In genomic region chr10:78870458-78870857, GRCh38 we compare ENCODE assay signal across 25 cellular contexts.
"Had no signal": no experiment of that assay in that cellular context is flagged by ENCODE, and none has a peak within 500 bp of the region (broad histone marks: within the 10 kb centered on the region; RNA-seq: fewer than 3 reads in every experiment).

No MANE protein-coding gene starts in this region.

- H3K4me1 ChIP-seq: left ventricle myocardium inferior, right lobe of liver, upper lobe of left lung had no signal

- ATAC-seq: heart left ventricle; right lobe of liver; stimulated activated effector memory CD8-positive, alpha-beta T cell treated with anti-CD3 and anti-CD28 coated beads, Interleukin-12 subunit alpha, Interleukin-12 subunit beta, amount 100 ng/mL, for 72 hours had no signal

- H3K9ac ChIP-seq: neural progenitor cell had no signal

- H3K4me3 Mint-ChIP-seq: memory B cell; natural killer cell; nephron progenitor cell; neural progenitor cell; stimulated activated effector memory CD8-positive, alpha-beta T cell treated with anti-CD3 and anti-CD28 coated beads, Interleukin-12 subunit alpha, Interleukin-12 subunit beta, amount 100 ng/mL, for 72 hours; stimulated activated naive CD8-positive, alpha-beta T cell treated with anti-CD3 and anti-CD28 coated beads, Interleukin-15, Interleukin-2, amounts not matched to agents 100 ng/mL and 50 ng/mL, for 24 hours had no signal

- H3K36me3 ChIP-seq: heart left ventricle, left ventricle myocardium inferior, neural progenitor cell, neutrophil, ovary, right atrium auricular region, right lobe of liver, suprapubic skin, thoracic aorta, tibial nerve, upper lobe of left lung had no signal

- H3K27ac ChIP-seq: heart left ventricle, hepatocyte, left ventricle myocardium inferior, neural progenitor cell, neutrophil, ovary, right atrium auricular region, right lobe of liver, skin epidermis, suprapubic skin, thoracic aorta, tibial nerve, upper lobe of left lung had no signal

- H3K27ac Mint-ChIP-seq: memory B cell; natural killer cell; nephron progenitor cell; neural progenitor cell; progenitor cell of endocrine pancreas; stimulated activated effector memory CD8-positive, alpha-beta T cell treated with anti-CD3 and anti-CD28 coated beads, Interleukin-12 subunit alpha, Interleukin-12 subunit beta, amount 100 ng/mL, for 72 hours; stimulated activated naive CD8-positive, alpha-beta T cell treated with anti-CD3 and anti-CD28 coated beads, Interleukin-15, Interleukin-2, amounts not matched to agents 100 ng/mL and 50 ng/mL, for 24 hours had no signal

- H3K4me3 ChIP-seq: heart left ventricle, hepatocyte, left ventricle myocardium inferior, neural progenitor cell, ovary, right atrium auricular region, right lobe of liver, skin epidermis, suprapubic skin, thoracic aorta, tibial nerve, upper lobe of left lung had no signal

- H3K4me1 Mint-ChIP-seq: memory B cell; stimulated activated effector memory CD8-positive, alpha-beta T cell treated with anti-CD3 and anti-CD28 coated beads, Interleukin-12 subunit alpha, Interleukin-12 subunit beta, amount 100 ng/mL, for 72 hours had no signal

- H3K9me3 Mint-ChIP-seq: memory B cell; natural killer cell; neural progenitor cell; stimulated activated effector memory CD8-positive, alpha-beta T cell treated with anti-CD3 and anti-CD28 coated beads, Interleukin-12 subunit alpha, Interleukin-12 subunit beta, amount 100 ng/mL, for 72 hours; stimulated activated naive CD8-positive, alpha-beta T cell treated with anti-CD3 and anti-CD28 coated beads, Interleukin-15, Interleukin-2, amounts not matched to agents 100 ng/mL and 50 ng/mL, for 24 hours had no signal

- H3K27me3 ChIP-seq: hepatocyte, neural progenitor cell, ovary, right atrium auricular region, right lobe of liver, suprapubic skin, tibial nerve, upper lobe of left lung had no signal

- DNase-seq: heart left ventricle; islet precursor cell; left ventricle myocardium inferior; natural killer cell; nephron progenitor cell; occipital lobe; ovary; right lobe of liver; stimulated activated CD4-positive, alpha-beta T cell treated with anti-CD3 and anti-CD28 coated beads, Interleukin-12 subunit alpha, Interleukin-12 subunit beta, amount 100 ng/mL, for 4 hours; stimulated activated CD4-positive, alpha-beta T cell treated with anti-CD3 and anti-CD28 coated beads, Interleukin-15, amount 100 ng/mL, for 24 hours; stimulated activated CD4-positive, alpha-beta T cell treated with anti-CD3 and anti-CD28 coated beads, Interleukin-4, amount 100 ng/mL, for 1 hour; stimulated activated naive CD4-positive, alpha-beta T cell; upper lobe of left lung had no signal

- H3K9me3 ChIP-seq: heart left ventricle, left ventricle myocardium inferior, neutrophil, ovary, right atrium auricular region, right lobe of liver, suprapubic skin, thoracic aorta, tibial nerve, upper lobe of left lung had no signal

- H3K36me3 Mint-ChIP-seq: memory B cell; natural killer cell; neural progenitor cell; stimulated activated effector memory CD8-positive, alpha-beta T cell treated with anti-CD3 and anti-CD28 coated beads, Interleukin-12 subunit alpha, Interleukin-12 subunit beta, amount 100 ng/mL, for 72 hours had no signal
